30 cellular contexts compared by ENCODE assay signal in the genomic region with DNA sequence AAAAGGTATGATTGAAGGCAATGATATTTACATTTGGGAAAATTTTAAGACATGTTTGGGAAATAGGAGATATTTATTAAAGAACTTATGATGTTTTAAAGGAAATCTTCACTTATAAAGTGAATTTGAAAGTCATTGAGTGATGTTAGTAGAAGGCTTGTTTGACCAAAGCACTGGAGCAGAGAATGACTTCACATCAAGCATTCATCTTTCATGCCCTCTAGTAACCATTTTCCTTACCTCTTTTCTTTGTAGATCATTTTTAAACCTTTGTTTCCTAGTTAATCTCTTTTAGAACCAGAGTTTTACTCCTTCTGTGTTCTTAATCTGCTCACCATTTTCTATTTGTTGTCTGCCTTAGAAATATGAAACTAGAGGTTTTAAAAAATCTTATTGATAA.
"Had no signal": no experiment of that assay in that cellular context is flagged by ENCODE, and none has a peak within 500 bp of the region (broad histone marks: within the 10 kb centered on the region; RNA-seq: fewer than 3 reads in every experiment).

No MANE protein-coding gene starts in this region.

- H3K36me3 Mint-ChIP-seq: activated naive CD4-positive, alpha-beta T cell treated with anti-CD3 and anti-CD28 coated beads, Interleukin-2, amount 50 U/mL, for 24 hours; activated naive CD8-positive, alpha-beta T cell treated with anti-CD3 and anti-CD28 coated beads for 36 hours had no signal

- FAIRE-seq: frontal cortex had no signal

- DNase-seq: activated B cell treated with CpG ODN at 0.5 μM for 24 hours; activated CD4-positive, alpha-beta T cell treated with anti-CD3 and anti-CD28 coated beads for 48 hours; activated CD4-positive, alpha-beta T cell treated with anti-CD3 and anti-CD28 coated beads, Interleukin-2, amount 50 U/mL, for 1 hour; activated CD4-positive, alpha-beta T cell treated with anti-CD3 and anti-CD28 coated beads, Interleukin-2, amount 50 U/mL, for 48 hours; activated CD8-positive, alpha-beta memory T cell treated with anti-CD3 and anti-CD28 coated beads for 24 hours; activated CD8-positive, alpha-beta T cell treated with anti-CD3 and anti-CD28 coated beads for 36 hours; activated effector memory CD4-positive, alpha-beta T cell treated with Interleukin-2 at 50 U/mL for 16 hours; activated naive CD4-positive, alpha-beta T cell treated with anti-CD3 and anti-CD28 coated beads for 36 hours; activated naive CD8-positive, alpha-beta T cell treated with anti-CD3 and anti-CD28 coated beads for 36 hours; activated naive CD8-positive, alpha-beta T cell treated with anti-CD3 and anti-CD28 coated beads, Interleukin-2, amount 50 U/mL, for 24 hours; activated T-cell treated with anti-CD3 and anti-CD28 coated beads, Interleukin-2, amount 50 U/mL, for 4 hours; adrenal gland; amygdala; aorta; body of pancreas; caudate nucleus; cortex of kidney; dermis blood vessel endothelial cell; effector CD4-positive, alpha-beta T cell; effector memory CD8-positive, alpha-beta T cell; esophagus squamous epithelium; head of caudate nucleus; T-helper 1 cell; T-helper 17 cell; T1000; WERI-Rb-1 had no signal

- H3K27me3 Mint-ChIP-seq: activated B cell treated with CpG ODN at 0.5 μM for 24 hours; activated CD8-positive, alpha-beta T cell treated with anti-CD3 and anti-CD28 coated beads for 36 hours; activated naive CD4-positive, alpha-beta T cell treated with anti-CD3 and anti-CD28 coated beads, Interleukin-2, amount 50 U/mL, for 24 hours; activated naive CD8-positive, alpha-beta T cell treated with anti-CD3 and anti-CD28 coated beads for 36 hours; activated naive CD8-positive, alpha-beta T cell treated with anti-CD3 and anti-CD28 coated beads, Interleukin-2, amount 50 U/mL, for 24 hours; effector memory CD8-positive, alpha-beta T cell; T-helper 17 cell had no signal

- H3K4me1 Mint-ChIP-seq: activated B cell treated with CpG ODN at 0.5 μM for 24 hours; activated naive CD4-positive, alpha-beta T cell treated with anti-CD3 and anti-CD28 coated beads, Interleukin-2, amount 50 U/mL, for 24 hours; activated naive CD8-positive, alpha-beta T cell treated with anti-CD3 and anti-CD28 coated beads for 36 hours; activated naive CD8-positive, alpha-beta T cell treated with anti-CD3 and anti-CD28 coated beads, Interleukin-2, amount 50 U/mL, for 24 hours; activated T-helper 17 cell treated with anti-CD3 and anti-CD28 coated beads, Interleukin-2, amount 50 U/mL, for 72 hours; T-helper 17 cell had no signal

- H3K27me3 ChIP-seq: adrenal gland, body of pancreas, esophagus squamous epithelium had no signal

- H3K9me3 ChIP-seq: adrenal gland, body of pancreas, esophagus squamous epithelium had no signal

- H3K4me1 ChIP-seq: adrenal gland, body of pancreas, esophagus squamous epithelium had no signal

- H3K4me3 ChIP-seq: adrenal gland, body of pancreas, esophagus squamous epithelium had no signal

- H3K27ac Mint-ChIP-seq: activated B cell treated with CpG ODN at 0.5 μM for 24 hours; activated CD8-positive, alpha-beta T cell treated with anti-CD3 and anti-CD28 coated beads for 36 hours; activated naive CD4-positive, alpha-beta T cell treated with anti-CD3 and anti-CD28 coated beads for 36 hours; activated naive CD4-positive, alpha-beta T cell treated with anti-CD3 and anti-CD28 coated beads, Interleukin-2, amount 50 U/mL, for 24 hours; activated naive CD8-positive, alpha-beta T cell treated with anti-CD3 and anti-CD28 coated beads for 36 hours; activated naive CD8-positive, alpha-beta T cell treated with anti-CD3 and anti-CD28 coated beads, Interleukin-2, amount 50 U/mL, for 24 hours; activated T-helper 17 cell treated with anti-CD3 and anti-CD28 coated beads, Interleukin-2, amount 50 U/mL, for 72 hours; effector memory CD8-positive, alpha-beta T cell; T-helper 17 cell; T-helper 2 cell treated with Interferon-gamma antibody and Interleukin-4, amounts not matched to agents 5 μg/mL and 100 μg/mL, for 36 hours had no signal

- H3K36me3 ChIP-seq: adrenal gland, esophagus squamous epithelium, WERI-Rb-1 had no signal

- H3K4me3 Mint-ChIP-seq: activated B cell treated with CpG ODN at 0.5 μM for 24 hours; activated CD8-positive, alpha-beta T cell treated with anti-CD3 and anti-CD28 coated beads for 36 hours; activated naive CD4-positive, alpha-beta T cell treated with anti-CD3 and anti-CD28 coated beads for 36 hours; activated naive CD4-positive, alpha-beta T cell treated with anti-CD3 and anti-CD28 coated beads, Interleukin-2, amount 50 U/mL, for 24 hours; activated naive CD8-positive, alpha-beta T cell treated with anti-CD3 and anti-CD28 coated beads for 36 hours; activated naive CD8-positive, alpha-beta T cell treated with anti-CD3 and anti-CD28 coated beads, Interleukin-2, amount 50 U/mL, for 24 hours; activated T-cell treated with anti-CD3 and anti-CD28 coated beads, Interleukin-2, amount 50 U/mL, for 4 hours; activated T-helper 17 cell treated with anti-CD3 and anti-CD28 coated beads, Interleukin-2, amount 50 U/mL, for 72 hours; effector memory CD8-positive, alpha-beta T cell; T-helper 17 cell; T-helper 2 cell treated with Interferon-gamma antibody and Interleukin-4, amounts not matched to agents 5 μg/mL and 100 μg/mL, for 36 hours had no signal

- H3K9me3 Mint-ChIP-seq: activated B cell treated with CpG ODN at 0.5 μM for 24 hours; activated CD8-positive, alpha-beta T cell treated with anti-CD3 and anti-CD28 coated beads for 36 hours; activated naive CD4-positive, alpha-beta T cell treated with anti-CD3 and anti-CD28 coated beads for 36 hours; activated naive CD4-positive, alpha-beta T cell treated with anti-CD3 and anti-CD28 coated beads, Interleukin-2, amount 50 U/mL, for 24 hours; activated naive CD8-positive, alpha-beta T cell treated with anti-CD3 and anti-CD28 coated beads for 36 hours; activated naive CD8-positive, alpha-beta T cell treated with anti-CD3 and anti-CD28 coated beads, Interleukin-2, amount 50 U/mL, for 24 hours; activated T-cell treated with anti-CD3 and anti-CD28 coated beads, Interleukin-2, amount 50 U/mL, for 4 hours; activated T-helper 17 cell treated with anti-CD3 and anti-CD28 coated beads, Interleukin-2, amount 50 U/mL, for 72 hours; effector memory CD8-positive, alpha-beta T cell; T-helper 2 cell treated with Interferon-gamma antibody and Interleukin-4, amounts not matched to agents 5 μg/mL and 100 μg/mL, for 36 hours had no signal
